In the genomic region with DNA sequence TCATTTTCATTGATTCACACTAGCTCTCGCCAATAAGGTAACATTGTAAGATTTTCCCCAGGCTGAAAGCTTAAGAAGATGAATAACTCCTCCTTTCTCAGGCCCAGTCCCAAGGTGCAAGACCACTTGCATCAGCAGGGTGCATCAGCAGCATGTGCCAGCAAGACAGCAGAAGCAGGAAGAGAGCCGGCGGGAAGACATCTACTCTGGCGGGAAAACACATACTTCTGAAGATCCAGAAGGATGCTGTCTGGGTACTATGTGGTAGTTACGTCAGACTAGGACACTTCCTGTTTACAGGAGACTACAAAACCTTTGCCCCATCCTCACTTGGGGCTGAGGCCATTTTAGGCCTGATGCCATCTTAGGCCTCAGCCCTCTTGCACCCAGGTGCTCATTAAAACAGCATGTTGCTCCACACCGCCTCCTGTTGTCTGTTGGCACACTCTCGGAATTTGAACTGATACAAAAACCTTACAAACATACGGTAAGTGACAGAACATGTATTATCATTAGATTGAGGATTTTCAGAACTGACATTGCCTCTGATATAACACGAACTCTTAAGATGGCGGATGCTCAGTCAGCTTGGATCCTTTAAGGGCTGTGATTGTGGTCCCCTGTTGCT, we compare ENCODE assay signal across 24 cellular contexts.
"Had no signal": no experiment of that assay in that cellular context is flagged by ENCODE, and none has a peak within 500 bp of the region (broad histone marks: within the 10 kb centered on the region; RNA-seq: fewer than 3 reads in every experiment).

No MANE protein-coding gene starts in this region.

- H3K4me3 ChIP-seq: colonic mucosa, left lung, mucosa of descending colon, smooth muscle cell, suprapubic skin, vagina had no signal

- H3K9me3 Mint-ChIP-seq: stimulated activated naive CD8-positive, alpha-beta T cell treated with anti-CD3 and anti-CD28 coated beads, Interleukin-15, amount 100 ng/mL, for 72 hours had no signal

- H2AFZ ChIP-seq: parathyroid adenoma had no signal

- H3K27ac ChIP-seq: colonic mucosa, left lung, parathyroid adenoma, suprapubic skin, vagina had no signal

- H3K36me3 ChIP-seq: colonic mucosa, left lung, suprapubic skin, vagina had no signal

- H3K4me1 ChIP-seq: colonic mucosa, left lung, parathyroid adenoma, suprapubic skin, vagina had no signal

- H3K36me3 Mint-ChIP-seq: activated naive CD4-positive, alpha-beta T cell treated with anti-CD3 and anti-CD28 coated beads, Interleukin-2, amount 50 U/mL, for 72 hours; naive B cell had no signal

- DNase-seq: activated CD4-positive, alpha-beta T cell treated with anti-CD3 and anti-CD28 coated beads, Interleukin-2, amount 50 U/mL, for 1 hour; activated CD4-positive, CD25-positive, alpha-beta regulatory T cell treated with anti-CD3 and anti-CD28 coated beads, Interleukin-2, amount 50 U/mL, for 72 hours; activated gamma-delta T cell treated with Interleukin-2 at 50 U/mL for 16 hours; amniotic stem cell; caudate nucleus; colonic mucosa; foreskin melanocyte; glutamatergic neuron; hippocampal formation; left lung; mammary epithelial cell; mucosa of descending colon; naive B cell; stimulated activated CD4-positive, alpha-beta T cell treated with anti-CD3 and anti-CD28 coated beads, Interleukin-4, amount 100 ng/mL, for 1 hour; stimulated activated naive CD8-positive, alpha-beta T cell treated with anti-CD3 and anti-CD28 coated beads, Interleukin-15, amount 100 ng/mL, for 72 hours; T-helper 2 cell; trophoblast cell had no signal

- H3K9me3 ChIP-seq: colonic mucosa, mucosa of descending colon, suprapubic skin, vagina had no signal

- H3K79me2 ChIP-seq: parathyroid adenoma had no signal

- H3K27ac Mint-ChIP-seq: activated naive CD4-positive, alpha-beta T cell treated with anti-CD3 and anti-CD28 coated beads, Interleukin-2, amount 50 U/mL, for 72 hours; naive B cell; stimulated activated naive CD8-positive, alpha-beta T cell treated with anti-CD3 and anti-CD28 coated beads, Interleukin-15, amount 100 ng/mL, for 72 hours had no signal

- H3K9ac ChIP-seq: parathyroid adenoma had no signal

- H3K4me1 Mint-ChIP-seq: naive B cell; neural crest cell; stimulated activated naive CD8-positive, alpha-beta T cell treated with anti-CD3 and anti-CD28 coated beads, Interleukin-15, amount 100 ng/mL, for 72 hours had no signal

- H3K4me2 ChIP-seq: smooth muscle cell had no signal

- H3K4me3 Mint-ChIP-seq: naive B cell; neural crest cell; stimulated activated naive CD8-positive, alpha-beta T cell treated with anti-CD3 and anti-CD28 coated beads, Interleukin-15, amount 100 ng/mL, for 72 hours had no signal

- ATAC-seq: activated naive CD4-positive, alpha-beta T cell treated with anti-CD3 and anti-CD28 coated beads, Interleukin-2, amount 50 U/mL, for 72 hours; left lung; mucosa of descending colon; sciatic nerve; stimulated activated naive CD8-positive, alpha-beta T cell treated with anti-CD3 and anti-CD28 coated beads, Interleukin-15, amount 100 ng/mL, for 72 hours had no signal

- H3K27me3 Mint-ChIP-seq: naive B cell; stimulated activated naive CD8-positive, alpha-beta T cell treated with anti-CD3 and anti-CD28 coated beads, Interleukin-15, amount 100 ng/mL, for 72 hours had no signal

- H3K27me3 ChIP-seq: colonic mucosa, left lung, suprapubic skin, vagina had no signal
